2 cellular contexts compared by ENCODE assay signal in genomic region chr1:94806451-94806861, GRCh38.
TF ChIP-seq lines count a peak whose summit lies in the region.

No MANE protein-coding gene starts in this region.

TF ChIP-seq in GM23338, 12 proteins besides CTCF, POLR2A, EP300 and RAD21:
- TF ChIP-seq ZNF331 (CRISPR knock-in tag; IDR thresholded peaks at IDR 0.05; ENCODE audit: low read depth) (no peak), ZNF114 (CRISPR knock-in tag; IDR thresholded peaks at IDR 0.05) (no peak), ZNF462 (CRISPR knock-in tag; IDR thresholded peaks at IDR 0.05) (no peak), STAT1 (IDR thresholded peaks at IDR 0.05; ENCODE audit: unreplicated experiment) (no peak), POLR2AphosphoS5 (IDR thresholded peaks at IDR 0.05; ENCODE audit: low read depth) (no peak)
- TF ChIP-seq, protein P1, sequence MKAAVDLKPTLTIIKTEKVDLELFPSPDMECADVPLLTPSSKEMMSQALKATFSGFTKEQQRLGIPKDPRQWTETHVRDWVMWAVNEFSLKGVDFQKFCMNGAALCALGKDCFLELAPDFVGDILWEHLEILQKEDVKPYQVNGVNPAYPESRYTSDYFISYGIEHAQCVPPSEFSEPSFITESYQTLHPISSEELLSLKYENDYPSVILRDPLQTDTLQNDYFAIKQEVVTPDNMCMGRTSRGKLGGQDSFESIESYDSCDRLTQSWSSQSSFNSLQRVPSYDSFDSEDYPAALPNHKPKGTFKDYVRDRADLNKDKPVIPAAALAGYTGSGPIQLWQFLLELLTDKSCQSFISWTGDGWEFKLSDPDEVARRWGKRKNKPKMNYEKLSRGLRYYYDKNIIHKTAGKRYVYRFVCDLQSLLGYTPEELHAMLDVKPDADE (IDR thresholded peaks at IDR 0.05), result no peak
- TF ChIP-seq, protein P2, sequence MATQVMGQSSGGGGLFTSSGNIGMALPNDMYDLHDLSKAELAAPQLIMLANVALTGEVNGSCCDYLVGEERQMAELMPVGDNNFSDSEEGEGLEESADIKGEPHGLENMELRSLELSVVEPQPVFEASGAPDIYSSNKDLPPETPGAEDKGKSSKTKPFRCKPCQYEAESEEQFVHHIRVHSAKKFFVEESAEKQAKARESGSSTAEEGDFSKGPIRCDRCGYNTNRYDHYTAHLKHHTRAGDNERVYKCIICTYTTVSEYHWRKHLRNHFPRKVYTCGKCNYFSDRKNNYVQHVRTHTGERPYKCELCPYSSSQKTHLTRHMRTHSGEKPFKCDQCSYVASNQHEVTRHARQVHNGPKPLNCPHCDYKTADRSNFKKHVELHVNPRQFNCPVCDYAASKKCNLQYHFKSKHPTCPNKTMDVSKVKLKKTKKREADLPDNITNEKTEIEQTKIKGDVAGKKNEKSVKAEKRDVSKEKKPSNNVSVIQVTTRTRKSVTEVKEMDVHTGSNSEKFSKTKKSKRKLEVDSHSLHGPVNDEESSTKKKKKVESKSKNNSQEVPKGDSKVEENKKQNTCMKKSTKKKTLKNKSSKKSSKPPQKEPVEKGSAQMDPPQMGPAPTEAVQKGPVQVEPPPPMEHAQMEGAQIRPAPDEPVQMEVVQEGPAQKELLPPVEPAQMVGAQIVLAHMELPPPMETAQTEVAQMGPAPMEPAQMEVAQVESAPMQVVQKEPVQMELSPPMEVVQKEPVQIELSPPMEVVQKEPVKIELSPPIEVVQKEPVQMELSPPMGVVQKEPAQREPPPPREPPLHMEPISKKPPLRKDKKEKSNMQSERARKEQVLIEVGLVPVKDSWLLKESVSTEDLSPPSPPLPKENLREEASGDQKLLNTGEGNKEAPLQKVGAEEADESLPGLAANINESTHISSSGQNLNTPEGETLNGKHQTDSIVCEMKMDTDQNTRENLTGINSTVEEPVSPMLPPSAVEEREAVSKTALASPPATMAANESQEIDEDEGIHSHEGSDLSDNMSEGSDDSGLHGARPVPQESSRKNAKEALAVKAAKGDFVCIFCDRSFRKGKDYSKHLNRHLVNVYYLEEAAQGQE (IDR thresholded peaks at IDR 0.05; ENCODE audit: unreplicated experiment), result no peak
TF ChIP-seq in GM23338: peak in this region for 0.

TF ChIP-seq in H1, 55 proteins besides CTCF, POLR2A, EP300 and RAD21:
- no peak for TF ChIP-seq BACH1 (IDR thresholded peaks at IDR 0.05; ENCODE audit: low read length)
- no peak for TF ChIP-seq BCL11A (IDR thresholded peaks at IDR 0.05; ENCODE audit: low read depth in 2 of 2, low read length in 2 of 2)
- no peak for TF ChIP-seq TAF7 (optimal IDR thresholded peaks at IDR 0.05; ENCODE audit: borderline replicate concordance, low read depth, low read length)
- TF ChIP-seq SIN3A (conservative IDR thresholded peaks at IDR 0.05 in 1 of 2, IDR thresholded peaks at IDR 0.05 in 1 of 2; ENCODE audit: low read depth in 1 of 2, low read length in 2 of 2), result no peak
- TF ChIP-seq CEBPB (IDR thresholded peaks at IDR 0.05; ENCODE audit: low read depth, low read length), result no peak
- TF ChIP-seq TEAD4 (IDR thresholded peaks at IDR 0.05; ENCODE audit: low read depth, low read length), result no peak
- no peak for TF ChIP-seq GTF2F1 (IDR thresholded peaks at IDR 0.05; ENCODE audit: borderline replicate concordance, low read depth, low read length)
- no peak for TF ChIP-seq CBX8 (IDR thresholded peaks at IDR 0.05; ENCODE audit: borderline replicate concordance, low read depth, low read length)
- no peak for TF ChIP-seq CTBP2 (IDR thresholded peaks at IDR 0.05; ENCODE audit: borderline replicate concordance, insufficient read depth, insufficient read length, low read length)
- no peak for TF ChIP-seq RNF2 (IDR thresholded peaks at IDR 0.05; ENCODE audit: borderline replicate concordance, low read depth, low read length, missing control alignments, poor library complexity, severe bottlenecking)
- no peak for TF ChIP-seq MAX (IDR thresholded peaks at IDR 0.05)
- TF ChIP-seq KDM1A (IDR thresholded peaks at IDR 0.05; ENCODE audit: borderline replicate concordance, low read length), result no peak
- TF ChIP-seq TAF1 (IDR thresholded peaks at IDR 0.05; ENCODE audit: low read depth, low read length), result no peak
- TF ChIP-seq MAFK (IDR thresholded peaks at IDR 0.05; ENCODE audit: low read depth, low read length), result no peak
- TF ChIP-seq PHF8 (conservative IDR thresholded peaks at IDR 0.05; ENCODE audit: low read depth, low read length), result no peak
- no peak for TF ChIP-seq SP4 (IDR thresholded peaks at IDR 0.05; ENCODE audit: low read length)
- TF ChIP-seq BRCA1 (IDR thresholded peaks at IDR 0.05; ENCODE audit: low read depth, low read length), result no peak
- TF ChIP-seq TBP (IDR thresholded peaks at IDR 0.05; ENCODE audit: low read depth, low read length), result no peak
- no peak for TF ChIP-seq CHD7 (IDR thresholded peaks at IDR 0.05; ENCODE audit: insufficient replicate concordance, low read length)
TF ChIP-seq in H1: peak in this region for 0.
